9 cellular contexts compared by ENCODE assay signal in genomic region chr12:724194-724855, GRCh38. TPM values are rescaled to one million over a fixed set of nuclear protein-coding genes. Genes with fewer than 3 reads are reported as not detected.
DNase-seq lines count a peak whose midpoint lies in the region; ATAC-seq lines count a peak whose summit lies in the region.
"Had no signal": no experiment of that assay in that cellular context is flagged by ENCODE, and none has a peak within 500 bp of the region (broad histone marks: within the 10 kb centered on the region; RNA-seq: fewer than 3 reads in every experiment).

No MANE protein-coding gene starts in this region.

- POLR2A ChIA-PET in T-cell (lab: Charles Lee), result no interaction called here

- no peaks in the 10 kb centered on the region for H3K36me3 ChIP-seq in aorta (ENCODE audit: control insufficient read depth in 1 of 2, insufficient read depth in 2 of 2, low read length in 1 of 2)

- peaks cover 80 to 92% (median 81%) of the 10 kb centered on the region in 3 donors for H3K4me1 Mint-ChIP-seq in T-cell

- H3K4me1 ChIP-seq in aorta (ENCODE audit: control insufficient read depth in 1 of 2, insufficient read depth in 2 of 2, low read length in 2 of 2), result peaks cover 0 to 1% of the 10 kb centered on the region in 2 donors

- ATAC-seq in HG03354 (IDR thresholded peaks at IDR 0.05; ENCODE audit: poor library complexity, severe bottlenecking, unreplicated experiment), result peak; percentile 45
- peak; percentile 47 to 79 (median 70) for ATAC-seq in T-cell (replicated peaks in 1 of 4)
- ATAC-seq in aorta (ENCODE audit: low FRiP score), result no peak
- no peak for ATAC-seq in GM19328 (IDR thresholded peaks at IDR 0.05; ENCODE audit: unreplicated experiment)
- no peak for ATAC-seq in HG03565 (IDR thresholded peaks at IDR 0.05; ENCODE audit: unreplicated experiment)

- peak overlapping the region; percentile 80 to 90 for H3K27ac Mint-ChIP-seq in T-cell

- peak; percentile 63 for DNase-seq in CD1c-positive myeloid dendritic cell (ENCODE audit: extremely low spot score)
- DNase-seq in T-cell, result peak in 4 of 34 experiments; percentile 2 to 18 (median 11)
- peak; percentile 50 for DNase-seq in iPS DF 19.7 (ENCODE audit: low read depth, low spot score)
- DNase-seq in aorta, result no peak
- DNase-seq in SHP77 (lab: John Stamatoyannopoulos, UW), result no peak
- DNase-seq: NCI-H524 treated with DMSO at 0.1 percent for 48 hours had no signal

- no peaks in the 10 kb centered on the region for H3K36me3 Mint-ChIP-seq in T-cell

- H3K27ac ChIP-seq in aorta (ENCODE audit: low read depth in 1 of 2, low read length in 2 of 2), result no peak overlapping the region

- H3K9me3 Mint-ChIP-seq in T-cell, result no peaks in the 10 kb centered on the region

- intact Hi-C loops in aorta (cut with DNase I), result no loop called here

- 71 to 77% methylated on average over 6 of the region's 6 CpGs for WGBS in aorta, 2 donors

- peak overlapping the region in 1 of 3 donors; percentile 42 for H3K4me3 Mint-ChIP-seq in T-cell

- CTCF ChIA-PET in T-cell (lab: Charles Lee), result interaction anchor here (0.6 to 2.0 kb wide), 3 partner anchors 27 to 897 kb away, joined by 4 read pairs; no protein-coding TSS in a partner anchor

- H3K27me3 ChIP-seq in aorta (ENCODE audit: control insufficient read depth in 1 of 2, insufficient read depth in 2 of 2, low read length in 1 of 2), result no peaks in the 10 kb centered on the region

- no peak overlapping the region for H3K4me3 ChIP-seq in aorta (ENCODE audit: low read length in 2 of 2)

- no peaks in the 10 kb centered on the region for H3K27me3 Mint-ChIP-seq in T-cell

- H3K9me3 ChIP-seq in aorta (ENCODE audit: control insufficient read depth, low read length), result no peaks in the 10 kb centered on the region

RNA-seq across cellular contexts. Expression of gene WNK1, which starts 28.1 kb away (rescaled TPM):
- 100 to 1,000 TPM; 168 to 287 (median 179) TPM for total RNA-seq in T-cell
- total RNA-seq in aorta, result 100 to 1,000 TPM; 182 to 226 TPM
- polyA plus RNA-seq in aorta, result 10 to 100 TPM; 22.3 to 30.4 TPM

Comparison
In these comparisons a context has a peak if more than half of its experiments do, and no peak if none do; other contexts are left out.
1. DNase-seq: peak in CD1c-positive myeloid dendritic cell (single experiment) and iPS DF 19.7 (single experiment); none in aorta (0 of 2) and SHP77 (0 of 2).
2. ATAC-seq: peak in HG03354 (single experiment) and T-cell (4 of 4); none in aorta (single experiment), GM19328 (single experiment) and HG03565 (single experiment).